7 cellular contexts compared by ENCODE assay signal in the genomic region with DNA sequence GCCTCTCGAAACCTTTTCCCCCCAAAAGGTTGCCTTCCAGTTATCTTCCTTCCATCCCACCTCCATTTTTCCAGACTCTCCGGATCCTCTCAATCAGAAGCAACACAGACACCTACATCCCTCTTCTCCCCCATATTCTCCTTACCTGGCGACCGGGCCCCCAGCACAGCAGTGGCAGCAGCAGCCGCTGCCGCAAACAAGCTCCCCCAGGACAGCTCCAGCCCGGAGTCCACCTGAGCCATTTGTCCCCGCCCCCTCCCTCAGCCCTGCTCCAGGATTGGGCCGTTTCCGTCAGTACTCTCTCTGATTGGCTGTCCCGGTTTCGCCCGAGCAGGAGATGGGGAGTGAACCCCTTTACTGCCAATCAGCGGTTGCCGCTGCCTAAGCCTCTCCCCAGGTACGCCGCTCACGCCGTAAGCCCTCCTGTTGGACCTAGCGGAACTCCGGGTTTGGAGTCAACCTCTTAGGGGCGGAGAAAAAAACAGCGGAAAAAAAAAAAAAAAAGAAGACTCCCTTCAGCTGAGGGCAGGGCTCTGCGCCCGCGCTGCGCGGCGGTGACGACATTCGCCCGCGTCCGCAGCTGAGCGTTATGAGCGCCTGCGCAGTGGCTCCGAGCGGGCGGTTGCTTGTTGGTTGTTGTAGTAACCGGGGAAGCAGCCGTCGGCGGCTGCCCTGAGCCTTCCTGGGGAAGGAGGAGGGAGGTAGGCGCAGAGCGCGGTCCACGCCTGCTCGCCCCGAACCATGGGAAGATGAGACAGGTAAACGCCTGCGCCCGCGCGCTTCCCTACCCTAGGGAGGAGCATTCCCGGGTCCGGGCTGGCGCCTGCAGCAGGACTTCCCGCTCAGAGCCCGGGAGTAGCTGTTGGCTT.
DNase-seq lines count a peak whose midpoint lies in the region; ATAC-seq and FAIRE-seq lines count a peak whose summit lies in the region.

A gene with protein sequence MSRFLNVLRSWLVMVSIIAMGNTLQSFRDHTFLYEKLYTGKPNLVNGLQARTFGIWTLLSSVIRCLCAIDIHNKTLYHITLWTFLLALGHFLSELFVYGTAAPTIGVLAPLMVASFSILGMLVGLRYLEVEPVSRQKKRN (minus strand): TSS at position 247 of the 869 bp plus-strand sequence. CDS start 3,374 bp downstream, outside the sequence.
A gene with protein sequence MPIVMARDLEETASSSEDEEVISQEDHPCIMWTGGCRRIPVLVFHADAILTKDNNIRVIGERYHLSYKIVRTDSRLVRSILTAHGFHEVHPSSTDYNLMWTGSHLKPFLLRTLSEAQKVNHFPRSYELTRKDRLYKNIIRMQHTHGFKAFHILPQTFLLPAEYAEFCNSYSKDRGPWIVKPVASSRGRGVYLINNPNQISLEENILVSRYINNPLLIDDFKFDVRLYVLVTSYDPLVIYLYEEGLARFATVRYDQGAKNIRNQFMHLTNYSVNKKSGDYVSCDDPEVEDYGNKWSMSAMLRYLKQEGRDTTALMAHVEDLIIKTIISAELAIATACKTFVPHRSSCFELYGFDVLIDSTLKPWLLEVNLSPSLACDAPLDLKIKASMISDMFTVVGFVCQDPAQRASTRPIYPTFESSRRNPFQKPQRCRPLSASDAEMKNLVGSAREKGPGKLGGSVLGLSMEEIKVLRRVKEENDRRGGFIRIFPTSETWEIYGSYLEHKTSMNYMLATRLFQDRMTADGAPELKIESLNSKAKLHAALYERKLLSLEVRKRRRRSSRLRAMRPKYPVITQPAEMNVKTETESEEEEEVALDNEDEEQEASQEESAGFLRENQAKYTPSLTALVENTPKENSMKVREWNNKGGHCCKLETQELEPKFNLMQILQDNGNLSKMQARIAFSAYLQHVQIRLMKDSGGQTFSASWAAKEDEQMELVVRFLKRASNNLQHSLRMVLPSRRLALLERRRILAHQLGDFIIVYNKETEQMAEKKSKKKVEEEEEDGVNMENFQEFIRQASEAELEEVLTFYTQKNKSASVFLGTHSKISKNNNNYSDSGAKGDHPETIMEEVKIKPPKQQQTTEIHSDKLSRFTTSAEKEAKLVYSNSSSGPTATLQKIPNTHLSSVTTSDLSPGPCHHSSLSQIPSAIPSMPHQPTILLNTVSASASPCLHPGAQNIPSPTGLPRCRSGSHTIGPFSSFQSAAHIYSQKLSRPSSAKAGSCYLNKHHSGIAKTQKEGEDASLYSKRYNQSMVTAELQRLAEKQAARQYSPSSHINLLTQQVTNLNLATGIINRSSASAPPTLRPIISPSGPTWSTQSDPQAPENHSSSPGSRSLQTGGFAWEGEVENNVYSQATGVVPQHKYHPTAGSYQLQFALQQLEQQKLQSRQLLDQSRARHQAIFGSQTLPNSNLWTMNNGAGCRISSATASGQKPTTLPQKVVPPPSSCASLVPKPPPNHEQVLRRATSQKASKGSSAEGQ (N-terminal part only) (plus strand): TSS at position 617 of the 869 bp plus-strand sequence. CDS start 1,904 bp downstream, outside the sequence.

- peak within 1 kb of the TSS; percentile 97 for H3K4me3 ChIP-seq in rectal smooth muscle tissue (ENCODE audit: low read length)

- peak within 1 kb of the TSS; percentile 78 for H3K9ac ChIP-seq in rectal smooth muscle tissue (ENCODE audit: low read length)

- H3K27ac ChIP-seq in rectal smooth muscle tissue (ENCODE audit: low read depth, low read length): peak within 1 kb of the TSS; percentile 78

- H3K27me3 ChIP-seq in rectal smooth muscle tissue (ENCODE audit: control insufficient read depth, insufficient read depth, low read length): no peaks in the 10 kb centered on the region

- DNase-seq in GM18507 (ENCODE audit: extremely low spot score, insufficient read length, low read depth) (peak; percentile 97), NCI-H2029 treated with DMSO at 0.1 percent for 48 hours (lab: John Stamatoyannopoulos, UW) (peak; percentile 80), T-helper 9 cell (peak; percentile 93), astrocyte of the hippocampus (ENCODE audit: low read depth, low spot score) (peak; percentile 99), hepatic stellate cell (ENCODE audit: low spot score) (peak; percentile 98)

- peaks cover 2% of the 10 kb centered on the region for H3K36me3 ChIP-seq in rectal smooth muscle tissue (ENCODE audit: control insufficient read depth, insufficient read depth, low read length)

- FAIRE-seq in GM18507 (lab: Jason Lieb, UNC): peak; percentile 97

- ATAC-seq in HG02981 (IDR thresholded peaks at IDR 0.05; ENCODE audit: unreplicated experiment): peak; percentile 97

- no peaks in the 10 kb centered on the region for H3K4me1 ChIP-seq in rectal smooth muscle tissue (ENCODE audit: control insufficient read depth, insufficient read depth, low read length)

Comparison
In these comparisons a context has a peak if more than half of its experiments do, and no peak if none do; other contexts are left out.
1. Peak in every context shown above with its lines: DNase-seq, ATAC-seq, H3K4me3 ChIP-seq and H3K27ac ChIP-seq.